ENCODE assay signal across 26 cellular contexts in genomic region chr2:218344090-218344754, GRCh38. TPM values are rescaled to one million over a fixed set of nuclear protein-coding genes. Genes with fewer than 3 reads are reported as not detected.
DNase-seq lines count a peak whose midpoint lies in the region; ATAC-seq and TF ChIP-seq lines count a peak whose summit lies in the region.
"Had no signal": no experiment of that assay in that cellular context is flagged by ENCODE, and none has a peak within 500 bp of the region (broad histone marks: within the 10 kb centered on the region; RNA-seq: fewer than 3 reads in every experiment).

No MANE protein-coding gene starts in this region.

- no peak for TF ChIP-seq POLR2A in esophagus squamous epithelium (IDR thresholded peaks at IDR 0.05)

- H3K27me3 ChIP-seq in H7 (ENCODE audit: control insufficient read depth, insufficient read depth, low read length) (no peaks in the 10 kb centered on the region), tibial artery (no peaks in the 10 kb centered on the region), esophagus squamous epithelium (no peaks in the 10 kb centered on the region)
- H3K27me3 ChIP-seq: suprapubic skin, vagina had no signal

- no peaks in the 10 kb centered on the region for H3K36me3 ChIP-seq in H7 (replicated peaks; ENCODE audit: control insufficient read depth, insufficient read depth, low read length)
- H3K36me3 ChIP-seq in tibial artery: peaks cover 0 to 4% (median 0%) of the 10 kb centered on the region in 3 donors
- peaks cover 0 to 15% (median 0%) of the 10 kb centered on the region in 3 donors for H3K36me3 ChIP-seq in esophagus squamous epithelium
- H3K36me3 ChIP-seq: vagina had no signal

- no peaks in the 10 kb centered on the region for H3K27me3 Mint-ChIP-seq in activated T-helper 17 cell treated with anti-CD3 and anti-CD28 coated beads, Interleukin-2, amount 50 U/mL, for 72 hours
- H3K27me3 Mint-ChIP-seq: activated naive CD8-positive, alpha-beta T cell treated with anti-CD3 and anti-CD28 coated beads, Interleukin-2, amount 50 U/mL, for 24 hours; dendritic cell treated with granulocyte-macrophage colony-stimulating factor and Interleukin-4, amounts not matched to agents 40 ng/mL and 50 ng/mL, for 4 days; naive thymus-derived CD4-positive, alpha-beta T cell; stimulated activated memory B cell treated with anti-CD40 and anti-IgM and Interleukin-4, amounts not matched to agents 10 μg/mL and 1 μg/mL and 100 μg/mL, for 72 hours had no signal

- H3K27ac Mint-ChIP-seq in activated T-helper 17 cell treated with anti-CD3 and anti-CD28 coated beads, Interleukin-2, amount 50 U/mL, for 72 hours: peak overlapping the region; percentile 62
- H3K27ac Mint-ChIP-seq: activated naive CD8-positive, alpha-beta T cell treated with anti-CD3 and anti-CD28 coated beads, Interleukin-2, amount 50 U/mL, for 24 hours; brain; dendritic cell treated with granulocyte-macrophage colony-stimulating factor and Interleukin-4, amounts not matched to agents 40 ng/mL and 50 ng/mL, for 4 days; stimulated activated memory B cell treated with anti-CD40 and anti-IgM and Interleukin-4, amounts not matched to agents 10 μg/mL and 1 μg/mL and 100 μg/mL, for 72 hours had no signal

- H3K4me3 Mint-ChIP-seq in activated T-helper 17 cell treated with anti-CD3 and anti-CD28 coated beads, Interleukin-2, amount 50 U/mL, for 72 hours: no peak overlapping the region
- H3K4me3 Mint-ChIP-seq: activated naive CD8-positive, alpha-beta T cell treated with anti-CD3 and anti-CD28 coated beads, Interleukin-2, amount 50 U/mL, for 24 hours; brain; dendritic cell treated with granulocyte-macrophage colony-stimulating factor and Interleukin-4, amounts not matched to agents 40 ng/mL and 50 ng/mL, for 4 days; naive thymus-derived CD4-positive, alpha-beta T cell; stimulated activated memory B cell treated with anti-CD40 and anti-IgM and Interleukin-4, amounts not matched to agents 10 μg/mL and 1 μg/mL and 100 μg/mL, for 72 hours had no signal

- H3K27ac ChIP-seq in tibial artery: peak overlapping the region; percentile 41 to 64
- H3K27ac ChIP-seq in esophagus squamous epithelium: no peak overlapping the region
- H3K27ac ChIP-seq: suprapubic skin, vagina had no signal

- no peaks in the 10 kb centered on the region for H3K36me3 Mint-ChIP-seq in activated T-helper 17 cell treated with anti-CD3 and anti-CD28 coated beads, Interleukin-2, amount 50 U/mL, for 72 hours (ENCODE audit: low read depth)
- H3K36me3 Mint-ChIP-seq: naive thymus-derived CD4-positive, alpha-beta T cell had no signal

- H3K9me3 ChIP-seq in tibial artery (no peaks in the 10 kb centered on the region), esophagus squamous epithelium (no peaks in the 10 kb centered on the region)
- H3K9me3 ChIP-seq: suprapubic skin, vagina had no signal

- H3K4me1 Mint-ChIP-seq in activated T-helper 17 cell treated with anti-CD3 and anti-CD28 coated beads, Interleukin-2, amount 50 U/mL, for 72 hours: no peaks in the 10 kb centered on the region
- H3K4me1 Mint-ChIP-seq: activated naive CD8-positive, alpha-beta T cell treated with anti-CD3 and anti-CD28 coated beads, Interleukin-2, amount 50 U/mL, for 24 hours; naive thymus-derived CD4-positive, alpha-beta T cell; stimulated activated memory B cell treated with anti-CD40 and anti-IgM and Interleukin-4, amounts not matched to agents 10 μg/mL and 1 μg/mL and 100 μg/mL, for 72 hours had no signal

- 78 to 95% methylated on average over 2 to 7 of the region's 12 CpGs for WGBS in esophagus squamous epithelium, 2 donors

- H3K4me3 ChIP-seq in H7 (ENCODE audit: insufficient read depth, low read depth, low read length): no peak overlapping the region
- no peak overlapping the region for H3K4me3 ChIP-seq in tibial artery
- H3K4me3 ChIP-seq in esophagus squamous epithelium: no peak overlapping the region
- H3K4me3 ChIP-seq: suprapubic skin, vagina had no signal

- no peaks in the 10 kb centered on the region for H3K9me3 Mint-ChIP-seq in activated T-helper 17 cell treated with anti-CD3 and anti-CD28 coated beads, Interleukin-2, amount 50 U/mL, for 72 hours
- H3K9me3 Mint-ChIP-seq: activated naive CD8-positive, alpha-beta T cell treated with anti-CD3 and anti-CD28 coated beads, Interleukin-2, amount 50 U/mL, for 24 hours; naive thymus-derived CD4-positive, alpha-beta T cell; stimulated activated memory B cell treated with anti-CD40 and anti-IgM and Interleukin-4, amounts not matched to agents 10 μg/mL and 1 μg/mL and 100 μg/mL, for 72 hours had no signal

- peaks cover 0 to 36% (median 29%) of the 10 kb centered on the region in 4 donors for H3K4me1 ChIP-seq in tibial artery
- H3K4me1 ChIP-seq in esophagus squamous epithelium: peaks cover 0 to 9% (median 0%) of the 10 kb centered on the region in 3 donors

- DNase-seq in H7: peak; percentile 29
- DNase-seq in kidney glomerular epithelial cell (lab: John Stamatoyannopoulos, UW): peak; percentile 31
- no peak for DNase-seq in tibial artery
- no peak for DNase-seq in esophagus squamous epithelium (lab: John Stamatoyannopoulos, UW)
- DNase-seq in activated CD4-positive, alpha-beta T cell treated with anti-CD3 and anti-CD28 coated beads, Interleukin-2, amount 50 U/mL, for 1 hour: no peak
- DNase-seq in stimulated activated CD4-positive, alpha-beta T cell treated with anti-CD3 and anti-CD28 coated beads, Interleukin-1b, Interleukin-23, amount 100 ng/mL, for 48 hours: no peak
- DNase-seq: activated CD8-positive, alpha-beta memory T cell treated with anti-CD3 and anti-CD28 coated beads for 24 hours; activated gamma-delta T cell treated with Interleukin-2 at 50 U/mL for 16 hours; activated naive CD8-positive, alpha-beta T cell treated with anti-CD3 and anti-CD28 coated beads, Interleukin-2, amount 50 U/mL, for 24 hours; activated T-cell treated with anti-CD3 and anti-CD28 coated beads, Interleukin-2, amount 50 U/mL, for 1 hour; Karpas-422; naive thymus-derived CD4-positive, alpha-beta T cell; NCI-H1694 treated with DMSO at 0.1 percent for 48 hours; NCI-H2171 treated with DMSO at 0.1 percent for 48 hours; NCI-H526 treated with DMSO at 0.1 percent for 48 hours; stimulated activated CD4-positive, alpha-beta T cell treated with anti-CD3 and anti-CD28 coated beads, Interleukin-2, amount 100 ng/mL, for 48 hours had no signal

- intact Hi-C loops in tibial artery (cut with DNase I; ENCODE audit: low total_unique reads) (no loop called here), esophagus squamous epithelium (cut with DNase I) (no loop called here)

- peak; percentile 18 for ATAC-seq in activated T-helper 17 cell treated with anti-CD3 and anti-CD28 coated beads, Interleukin-2, amount 50 U/mL, for 72 hours (replicated peaks)
- ATAC-seq: activated naive CD8-positive, alpha-beta T cell treated with anti-CD3 and anti-CD28 coated beads, Interleukin-2, amount 50 U/mL, for 24 hours; naive thymus-derived CD4-positive, alpha-beta T cell; stimulated activated memory B cell treated with anti-CD40 and anti-IgM and Interleukin-4, amounts not matched to agents 10 μg/mL and 1 μg/mL and 100 μg/mL, for 72 hours had no signal

- TF ChIP-seq CTCF in tibial artery (IDR thresholded peaks at IDR 0.05): no peak
- TF ChIP-seq CTCF in esophagus squamous epithelium (IDR thresholded peaks at IDR 0.05): no peak

RNA-seq across cellular contexts. Expression of gene CATIP, which starts 12.4 kb away (rescaled TPM):
- total RNA-seq in H7 (2014; rRNA removed; shearing (Covaris generic)): 0.76 TPM in 1 of 2 replicates, not detected in the other
- not detected for total RNA-seq in activated T-helper 17 cell treated with anti-CD3 and anti-CD28 coated beads, Interleukin-2, amount 50 U/mL, for 72 hours
- not detected for total RNA-seq in esophagus squamous epithelium
- total RNA-seq: mesenteric fat pad; osteocyte; RPMI7951; suprapubic skin; T-helper 1 cell treated with Interleukin-12 subunit alpha and Interleukin-12 subunit beta and Interleukin-4 antibody, amounts not matched to agents 30 ng/mL and 1 ng/mL, for 36 hours; vagina had no signal

RNA-seq across cellular contexts. Expression of gene SLC11A1, which starts 37.9 kb away (rescaled TPM):
- total RNA-seq in H7 (2014; rRNA removed; shearing (Covaris generic)): not detected in 2 replicates
- total RNA-seq in activated T-helper 17 cell treated with anti-CD3 and anti-CD28 coated beads, Interleukin-2, amount 50 U/mL, for 72 hours: under 1 TPM; 0.09 to 0.19 TPM
- 10 to 100 TPM in 1 of 4 donors, 1 to 10 TPM in 3; 1.7 to 10.6 (median 8.7) TPM for total RNA-seq in esophagus squamous epithelium

RNA-seq across cellular contexts. Expression of gene TMBIM1, which starts 51.9 kb away (rescaled TPM):
- total RNA-seq in H7 (2014; rRNA removed; shearing (Covaris generic)): 34.1 and 35.6 TPM in 2 replicates
- total RNA-seq in activated T-helper 17 cell treated with anti-CD3 and anti-CD28 coated beads, Interleukin-2, amount 50 U/mL, for 72 hours: 10 to 100 TPM; 50.9 to 62.0 TPM
- total RNA-seq in esophagus squamous epithelium: 100 to 1,000 TPM; 238 to 342 (median 275) TPM

RNA-seq across cellular contexts. Expression of gene CTDSP1, which starts 55.4 kb away (rescaled TPM):
- 25.4 and 29.9 TPM in 2 replicates for total RNA-seq in H7 (2014; rRNA removed; shearing (Covaris generic))
- 100 to 1,000 TPM; 126 to 197 TPM for total RNA-seq in activated T-helper 17 cell treated with anti-CD3 and anti-CD28 coated beads, Interleukin-2, amount 50 U/mL, for 72 hours
- 10 to 100 TPM; 47.3 to 87.4 (median 58.0) TPM for total RNA-seq in esophagus squamous epithelium

Comparison
In these comparisons a context has a peak if more than half of its experiments do, and no peak if none do; other contexts are left out.
1. DNase-seq: peak in H7 (single experiment) and kidney glomerular epithelial cell (single experiment); none in tibial artery (0 of 2), esophagus squamous epithelium (single experiment), activated CD4-positive, alpha-beta T cell treated with anti-CD3 and anti-CD28 coated beads, Interleukin-2, amount 50 U/mL, for 1 hour (single experiment) and stimulated activated CD4-positive, alpha-beta T cell treated with anti-CD3 and anti-CD28 coated beads, Interleukin-1b, Interleukin-23, amount 100 ng/mL, for 48 hours (single experiment).
2. H3K27ac ChIP-seq: peak in tibial artery (2 of 2); none in esophagus squamous epithelium (0 of 4).